20 cellular contexts compared by ENCODE assay signal in genomic region chr1:111734426-111734825, GRCh38. TPM values are rescaled to one million over a fixed set of nuclear protein-coding genes. Genes with fewer than 3 reads are reported as not detected.
A peak's percentile ranks its signal among the peaks of the same experiment; 100 is the strongest.
DNase-seq lines count a peak whose midpoint lies in the region; ATAC-seq and TF ChIP-seq lines count a peak whose summit lies in the region.
"Had no signal": no experiment of that assay in that cellular context is flagged by ENCODE, and none has a peak within 500 bp of the region (broad histone marks: within the 10 kb centered on the region; RNA-seq: fewer than 3 reads in every experiment).

No MANE protein-coding gene starts in this region.

- ATAC-seq in gastroesophageal sphincter (no peak), GM21528 (IDR thresholded peaks at IDR 0.05; ENCODE audit: low FRiP score, unreplicated experiment) (no peak)
- ATAC-seq: body of pancreas, T-cell had no signal

- H3K27ac ChIP-seq in ACC112 (ENCODE audit: low read depth, low read length) (peak overlapping the region; percentile 92), angular gyrus (ENCODE audit: low read depth, low read length) (peak overlapping the region; percentile 57), gastroesophageal sphincter (peak overlapping the region in 3 of 4 donors; percentile 71 to 75 (median 72)), skeletal muscle tissue (ENCODE audit: low read depth, low read length) (peak overlapping the region; percentile 59), uterus (no peak overlapping the region)
- H3K27ac ChIP-seq: KMS-11 had no signal

- WGBS in gastroesophageal sphincter (ENCODE audit: low coverage in 1 of 2), 2 donors: 49 to 70% methylated on average over 3 of the region's 3 CpGs

- H3K4me3 ChIP-seq in ACC112 (ENCODE audit: low read depth, low read length) (no peak overlapping the region), gastroesophageal sphincter (no peak overlapping the region), skeletal muscle tissue (ENCODE audit: low read length in 3 of 3) (no peak overlapping the region), uterus (no peak overlapping the region)
- H3K4me3 ChIP-seq: body of pancreas had no signal

- H3K4me1 ChIP-seq in ACC112 (ENCODE audit: control insufficient read depth, insufficient read depth, low read length, unreplicated experiment): peaks cover 56% of the 10 kb centered on the region
- H3K4me1 ChIP-seq in gastroesophageal sphincter: peaks cover 0 to 98% (median 57%) of the 10 kb centered on the region in 3 donors
- peaks cover 74 to 95% (median 89%) of the 10 kb centered on the region in 3 donors for H3K4me1 ChIP-seq in skeletal muscle tissue (ENCODE audit: control insufficient read depth in 3 of 3, insufficient read depth in 3 of 3, low read length in 3 of 3)
- peaks cover 0 to 6% of the 10 kb centered on the region in 2 donors for H3K4me1 ChIP-seq in uterus
- H3K4me1 ChIP-seq: parathyroid adenoma had no signal

- no peak for TF ChIP-seq EP300 in gastroesophageal sphincter (IDR thresholded peaks at IDR 0.05)

- TF ChIP-seq POLR2A in gastroesophageal sphincter (IDR thresholded peaks at IDR 0.05): no peak
- TF ChIP-seq POLR2A in uterus (IDR thresholded peaks at IDR 0.05): no peak

- TF ChIP-seq CTCF in gastroesophageal sphincter (IDR thresholded peaks at IDR 0.05): no peak
- TF ChIP-seq CTCF in uterus (IDR thresholded peaks at IDR 0.05): no peak

- H2AFZ ChIP-seq in ACC112 (ENCODE audit: low read length, unreplicated experiment): no peak overlapping the region
- H2AFZ ChIP-seq: parathyroid adenoma had no signal

- no peak for DNase-seq in NCI-H2107 treated with DMSO at 0.1 percent for 48 hours (lab: John Stamatoyannopoulos, UW; ENCODE audit: unreplicated experiment)
- DNase-seq in RPMI8226: no peak
- DNase-seq in uterus: no peak
- DNase-seq: activated naive CD8-positive, alpha-beta T cell treated with anti-CD3 and anti-CD28 coated beads, Interleukin-2, amount 10 ng/mL, durations not matched to agents 7 days and 5 days; CD4-positive, alpha-beta memory T cell; GOT3; islet precursor cell; NCI-H1694; NCI-H69; SHP77 treated with DMSO at 0.1 percent for 48 hours; stimulated activated CD4-positive, alpha-beta T cell treated with anti-CD3 and anti-CD28 coated beads, Interleukin-4, amount 100 ng/mL, for 4 hours had no signal

- no peaks in the 10 kb centered on the region for H3K9me3 ChIP-seq in gastroesophageal sphincter
- no peaks in the 10 kb centered on the region for H3K9me3 ChIP-seq in skeletal muscle tissue (ENCODE audit: control insufficient read depth in 3 of 3, low read length in 3 of 3)
- H3K9me3 ChIP-seq in uterus: no peaks in the 10 kb centered on the region
- H3K9me3 ChIP-seq: body of pancreas had no signal

- peaks cover 30% of the 10 kb centered on the region for H3K79me2 ChIP-seq in ACC112 (ENCODE audit: control insufficient read depth, insufficient read depth, low read length, unreplicated experiment)
- H3K79me2 ChIP-seq: parathyroid adenoma had no signal

- intact Hi-C loops in uterus (cut with DNase I; ENCODE audit: low total_unique reads): no loop called here

- no peaks in the 10 kb centered on the region for H3K36me3 ChIP-seq in ACC112 (ENCODE audit: insufficient read depth, low read length)
- peaks cover 0 to 3% of the 10 kb centered on the region in 2 donors for H3K36me3 ChIP-seq in gastroesophageal sphincter
- H3K36me3 ChIP-seq in skeletal muscle tissue (ENCODE audit: control insufficient read depth in 3 of 3, insufficient read depth in 3 of 3, low read length in 3 of 3): no peaks in the 10 kb centered on the region
- no peaks in the 10 kb centered on the region for H3K36me3 ChIP-seq in uterus

- peak overlapping the region in 1 of 3 donors; percentile 27 for H3K9ac ChIP-seq in skeletal muscle tissue (ENCODE audit: low read depth in 1 of 3, low read length in 3 of 3)
- H3K9ac ChIP-seq: KMS-11, parathyroid adenoma had no signal

- H3K27me3 ChIP-seq in ACC112 (ENCODE audit: insufficient read depth, low read length): no peaks in the 10 kb centered on the region
- no peaks in the 10 kb centered on the region for H3K27me3 ChIP-seq in gastroesophageal sphincter
- H3K27me3 ChIP-seq in skeletal muscle tissue (ENCODE audit: control insufficient read depth in 3 of 3, insufficient read depth in 3 of 3, low read length in 3 of 3): no peaks in the 10 kb centered on the region
- H3K27me3 ChIP-seq in uterus: no peaks in the 10 kb centered on the region
- H3K27me3 ChIP-seq: body of pancreas had no signal

RNA-seq across cellular contexts. Expression of gene INKA2, which starts 4.8 kb away (rescaled TPM):
- total RNA-seq in gastroesophageal sphincter: 10 to 100 TPM in 1 of 4 donors, 1 to 10 TPM in 3; 7.2 to 12.8 (median 8.8) TPM
- total RNA-seq in skeletal muscle tissue: 20.4 TPM
- total RNA-seq in uterus: 10 to 100 TPM in 1 of 4 donors, 1 to 10 TPM in 1, under 1 TPM in 1, not detected in 1; 0.51 to 16.4 (median 6.4) TPM

RNA-seq across cellular contexts. Expression of gene DDX20, which starts 21.3 kb away (rescaled TPM):
- total RNA-seq in gastroesophageal sphincter (10 to 100 TPM; 11.6 to 24.4 (median 14.8) TPM), skeletal muscle tissue (12.0 TPM), uterus (10 to 100 TPM; 13.3 to 38.2 (median 20.1) TPM)

Comparison
In these comparisons a context has a peak if more than half of its experiments do, and no peak if none do; other contexts are left out.
1. H3K27ac ChIP-seq: peak in ACC112 (single experiment), angular gyrus (single experiment), gastroesophageal sphincter (3 of 4) and skeletal muscle tissue (single experiment); none in uterus (0 of 2).